ENCODE assay signal across 15 cellular contexts in the genomic region with DNA sequence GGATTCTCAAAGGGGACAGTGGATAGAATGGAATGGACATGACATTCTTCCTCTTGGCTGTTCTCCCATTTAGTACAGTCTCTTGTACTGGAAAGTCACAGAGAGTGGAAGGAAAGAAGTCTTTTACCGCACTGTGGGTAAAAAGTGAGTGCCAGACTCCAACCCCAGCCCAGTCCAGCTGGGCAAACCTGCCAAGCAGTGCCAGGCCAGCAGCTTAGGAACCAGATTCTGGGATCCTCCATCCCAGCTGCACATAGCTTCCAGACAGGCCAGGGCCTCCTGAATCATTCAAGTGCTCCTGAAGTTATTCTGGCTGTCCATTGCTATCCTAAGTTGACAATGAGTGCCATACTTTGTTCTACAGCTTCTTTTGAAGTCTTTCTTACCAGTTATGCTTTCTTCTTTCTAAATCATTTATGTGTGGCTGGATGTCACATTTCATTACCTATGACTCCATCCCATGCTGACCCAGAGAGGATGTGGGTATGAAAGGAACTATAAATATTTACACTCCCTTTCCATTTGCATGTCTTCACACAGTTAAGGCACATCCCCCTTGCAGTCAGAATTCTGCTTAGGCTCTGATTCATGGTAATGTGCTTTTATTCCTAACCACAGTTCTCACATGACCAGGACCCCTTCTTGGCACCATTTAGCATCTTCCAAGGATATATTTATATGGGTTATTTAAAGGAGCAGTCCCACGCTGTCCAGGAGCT.
DNase-seq lines count a peak whose midpoint lies in the region; TF ChIP-seq lines count a peak whose summit lies in the region.
"Had no signal": no experiment of that assay in that cellular context is flagged by ENCODE, and none has a peak within 500 bp of the region (broad histone marks: within the 10 kb centered on the region; RNA-seq: fewer than 3 reads in every experiment).

No MANE protein-coding gene starts in this region.

- H3K27me3 Mint-ChIP-seq in MCF 10A (ENCODE audit: insufficient read depth, unreplicated experiment) = no peaks in the 10 kb centered on the region
- H3K27me3 Mint-ChIP-seq: naive thymus-derived CD8-positive, alpha-beta T cell had no signal

- no peak overlapping the region for H3K4me3 ChIP-seq in BJ (ENCODE audit: low read depth, low read length)
- H3K4me3 ChIP-seq: colonic mucosa, upper lobe of left lung had no signal

- BruUV-seq in MCF 10A (replicated peaks; lab: Mats Ljungman, UMichigan) = no TSS peak

- intact Hi-C loops in MCF 10A (cut with micrococcal nuclease) = no loop called here

- H3K9me3 Mint-ChIP-seq in MCF 10A (ENCODE audit: unreplicated experiment) = no peaks in the 10 kb centered on the region
- H3K9me3 Mint-ChIP-seq: naive thymus-derived CD8-positive, alpha-beta T cell had no signal

- no peak overlapping the region for H3K27ac Mint-ChIP-seq in MCF 10A (ENCODE audit: low read depth, unreplicated experiment)

- H3K36me3 Mint-ChIP-seq in MCF 10A (ENCODE audit: insufficient read depth, unreplicated experiment) = no peaks in the 10 kb centered on the region

- no peak for TF ChIP-seq CTCF in BJ (IDR thresholded peaks at IDR 0.05; ENCODE audit: insufficient read depth, low read depth, low read length)
- no peak for TF ChIP-seq CTCF in MCF 10A (IDR thresholded peaks at IDR 0.05; ENCODE audit: unreplicated experiment)

- H3K4me3 Mint-ChIP-seq in MCF 10A (ENCODE audit: unreplicated experiment) = no peak overlapping the region
- H3K4me3 Mint-ChIP-seq: naive thymus-derived CD8-positive, alpha-beta T cell had no signal

- peak; percentile 80 for DNase-seq in BJ (ENCODE audit: low read depth)
- peak; percentile 99 for DNase-seq in LHCN-M2 (ENCODE audit: low read depth)
- peak; percentile 1 for DNase-seq in MCF 10A (ENCODE audit: unreplicated experiment)
- peak; percentile 88 for DNase-seq in myocyte (ENCODE audit: low read depth)
- no peak for DNase-seq in NCI-H1092 (lab: John Stamatoyannopoulos, UW)
- DNase-seq in stimulated activated CD4-positive, alpha-beta T cell treated with anti-CD3 and anti-CD28 coated beads, Interleukin-4, amount 100 ng/mL, for 4 hours = no peak
- no peak for DNase-seq in NCI-H748 (lab: John Stamatoyannopoulos, UW; ENCODE audit: unreplicated experiment)
- no peak for DNase-seq in HuH-7 (ENCODE audit: low spot score)
- DNase-seq: activated CD8-positive, alpha-beta memory T cell treated with anti-CD3 and anti-CD28 coated beads for 24 hours; colonic mucosa; DND-41; naive thymus-derived CD8-positive, alpha-beta T cell; NCI-H2107; stimulated activated CD4-positive, alpha-beta T cell treated with anti-CD3 and anti-CD28 coated beads, Interleukin-4, amount 100 ng/mL, for 1 hour; upper lobe of left lung had no signal

- no peaks in the 10 kb centered on the region for H3K4me1 Mint-ChIP-seq in MCF 10A (ENCODE audit: insufficient read depth, unreplicated experiment)

- no peaks in the 10 kb centered on the region for H3K36me3 ChIP-seq in BJ (ENCODE audit: control insufficient read depth, insufficient read depth, low read length)
- H3K36me3 ChIP-seq: colonic mucosa, upper lobe of left lung had no signal

- no peaks in the 10 kb centered on the region for H3K27me3 ChIP-seq in BJ (ENCODE audit: control insufficient read depth, insufficient read depth, low read length)
- H3K27me3 ChIP-seq: colonic mucosa, upper lobe of left lung had no signal

- CTCF ChIA-PET in BJ (lab: Yijun Ruan, JAX) = interaction anchor here (0.9 to 1.0 kb wide), 2 partner anchors 29 to 65 kb away, joined by 3 to 4 read pairs; no protein-coding TSS in a partner anchor
- CTCF ChIA-PET in MCF 10A (lab: Yijun Ruan, JAX) = no interaction called here

- POLR2A ChIA-PET in BJ (lab: Charles Lee) = no interaction called here
- POLR2A ChIA-PET in MCF 10A (lab: Yijun Ruan, JAX) = interaction anchor here (0.8 kb wide), 1 partner anchor 29 kb away, joined by 5 read pairs; no protein-coding TSS in a partner anchor

Comparison
In these comparisons a context has a peak if more than half of its experiments do, and no peak if none do; other contexts are left out.
1. DNase-seq: peak in BJ (single experiment), LHCN-M2 (single experiment), MCF 10A (single experiment) and myocyte (single experiment); none in NCI-H1092 (single experiment), stimulated activated CD4-positive, alpha-beta T cell treated with anti-CD3 and anti-CD28 coated beads, Interleukin-4, amount 100 ng/mL, for 4 hours (0 of 2), NCI-H748 (single experiment) and HuH-7 (single experiment).